10 cellular contexts compared by ENCODE assay signal in genomic region chr3:148718982-148719862, GRCh38. TPM values are rescaled to one million over a fixed set of nuclear protein-coding genes. Genes with fewer than 3 reads are reported as not detected.
DNase-seq lines count a peak whose midpoint lies in the region; ATAC-seq, FAIRE-seq and TF ChIP-seq lines count a peak whose summit lies in the region.
"Had no signal": no experiment of that assay in that cellular context is flagged by ENCODE, and none has a peak within 500 bp of the region (broad histone marks: within the 10 kb centered on the region; RNA-seq: fewer than 3 reads in every experiment).

No MANE protein-coding gene starts in this region.

- peak in 1 of 2 experiments; percentile 32 for DNase-seq in A549 (ENCODE audit: low read depth in 1 of 2, low spot score in 1 of 2)
- DNase-seq in GM12864 (ENCODE audit: low read depth): no peak
- peak; percentile 5 for DNase-seq in SW480 (ENCODE audit: low spot score)
- peak; percentile 27 for DNase-seq in iPS-NIHi11 (ENCODE audit: low spot score)
- DNase-seq in effector memory CD8-positive, alpha-beta T cell: no peak

- no peak overlapping the region for H3K27ac ChIP-seq in A549

- H3K4me1 Mint-ChIP-seq in effector memory CD8-positive, alpha-beta T cell (ENCODE audit: low read depth in 2 of 2): no peaks in the 10 kb centered on the region

- peaks cover 24% of the 10 kb centered on the region for H3K4me1 ChIP-seq in A549

- peak; percentile 80 to 85 for TF ChIP-seq RAD21 in A549 (conservative IDR thresholded peaks at IDR 0.05 in 1 of 2, IDR thresholded peaks at IDR 0.05 in 1 of 2)

- 73% methylated on average over 7 of the region's 7 CpGs for WGBS in A549 (ENCODE audit: missing lambda C conversion rate)

- peak; percentile 76 for TF ChIP-seq CTCF in A549 (IDR thresholded peaks at IDR 0.05)
- peak; percentile 17 for TF ChIP-seq CTCF in GM12864 (IDR thresholded peaks at IDR 0.05; ENCODE audit: low read depth, low read length, missing control alignments)

- no peaks in the 10 kb centered on the region for H3K27me3 Mint-ChIP-seq in effector memory CD8-positive, alpha-beta T cell

- H3K36me3 Mint-ChIP-seq in effector memory CD8-positive, alpha-beta T cell (ENCODE audit: insufficient read depth): no peaks in the 10 kb centered on the region

- no peak for TF ChIP-seq POLR2A in A549 (IDR thresholded peaks at IDR 0.05; ENCODE audit: low read length)

- no peak for TF ChIP-seq EP300 in A549 (IDR thresholded peaks at IDR 0.05)

- H3K9me3 ChIP-seq in A549: no peaks in the 10 kb centered on the region

- CTCF ChIA-PET in A549 (lab: Yijun Ruan, JAX): interaction anchor here (0.7 to 7.1 kb wide), 20 partner anchors 11 to 410 kb away, joined by 3 to 83 read pairs (median 4); no protein-coding TSS in a partner anchor

- H3K4me2 ChIP-seq in A549: no peak overlapping the region

- peak in 1 of 2 experiments; percentile 60; a peak in 3 of 6 replicates for ATAC-seq in A549
- ATAC-seq in GM19455 (IDR thresholded peaks at IDR 0.05; ENCODE audit: unreplicated experiment): no peak
- ATAC-seq in GM19023 (IDR thresholded peaks at IDR 0.05; ENCODE audit: unreplicated experiment): no peak
- ATAC-seq in effector memory CD8-positive, alpha-beta T cell (replicated peaks): no peak
- no peak for ATAC-seq in esophagus mucosa

- no peak overlapping the region for H3K4me3 Mint-ChIP-seq in effector memory CD8-positive, alpha-beta T cell

- FAIRE-seq in A549 (lab: Jason Lieb, UNC): peak; percentile 13

- POLR2A ChIA-PET in A549 (lab: Yijun Ruan, JAX): interaction anchor here (0.5 kb wide), 1 partner anchor 71 kb away, joined by 3 read pairs; no protein-coding TSS in a partner anchor

- H3K9me3 Mint-ChIP-seq in effector memory CD8-positive, alpha-beta T cell: no peaks in the 10 kb centered on the region

- H3K4me3 ChIP-seq in A549 (no peak overlapping the region), GM12864 (ENCODE audit: low read depth, low read length) (no peak overlapping the region)

- no peak overlapping the region for H3K27ac Mint-ChIP-seq in effector memory CD8-positive, alpha-beta T cell

TF ChIP-seq in A549, 52 proteins besides CTCF, POLR2A, EP300 and RAD21:
- peak; percentile 82 for TF ChIP-seq SMC3 (IDR thresholded peaks at IDR 0.05)
- TF ChIP-seq CBX2 (IDR thresholded peaks at IDR 0.05; ENCODE audit: borderline replicate concordance, low read depth): no peak

RNA-seq across cellular contexts. Expression of gene AGTR1, which starts 21.5 kb away (rescaled TPM):
- polyA plus RNA-seq in A549 (2011; rRNA removed) (3.1 and 5.4 TPM in 2 replicates), A549 (2017; fragmentation: RNase III; extraction: RNeasy Plus Mini Kit Qiagen cat#74134 plus additional on column Dnase treatment) (0.71 to 1.1 TPM (median 0.92 TPM) in 3 replicates)
- polyA plus RNA-seq in A549 (2012; cell fraction: cytosol; rRNA removed): 0.30 and 0.38 TPM in 2 replicates
- 0.37 and 0.88 TPM in 2 replicates for polyA plus RNA-seq in A549 (2012; cell fraction: nucleus; rRNA removed)
- polyA minus RNA-seq in A549 (2011; rRNA and poly(A)+ RNA removed): 2.1 and 2.7 TPM in 2 replicates
- 0.24 TPM for total RNA-seq in esophagus mucosa
- total RNA-seq: activated CD8-positive, alpha-beta memory T cell treated with anti-CD3 and anti-CD28 coated beads for 36 hours; endothelial cell of umbilical vein had no signal
- polyA plus RNA-seq: endothelial cell of umbilical vein had no signal

Comparison
In these comparisons a context has a peak if more than half of its experiments do, and no peak if none do; other contexts are left out.
1. DNase-seq: peak in SW480 (single experiment) and iPS-NIHi11 (single experiment); none in GM12864 (single experiment) and effector memory CD8-positive, alpha-beta T cell (0 of 3).